ENCODE assay signal across 1 cellular context in the genomic region with DNA sequence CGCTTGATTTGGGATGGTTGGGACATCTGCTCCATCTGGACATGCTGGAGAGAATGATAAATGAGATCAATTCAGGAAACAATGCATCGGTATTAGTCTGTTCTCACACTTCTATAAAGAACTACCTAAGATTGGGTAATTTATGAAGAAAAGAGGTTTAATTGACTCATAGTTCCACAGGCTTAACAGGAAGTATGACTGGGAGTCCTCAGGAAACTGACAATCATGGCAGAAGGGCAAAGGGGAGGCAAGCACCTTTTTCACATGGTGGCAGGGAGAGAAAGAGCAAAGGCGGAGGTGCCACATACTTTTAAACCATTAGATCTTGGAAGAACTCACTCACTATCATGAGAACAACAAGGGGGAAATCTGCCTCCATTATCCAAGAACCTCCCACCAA.
TF ChIP-seq lines count a peak whose summit lies in the region.

No MANE protein-coding gene starts in this region.

TF ChIP-seq in endothelial cell of umbilical vein, 7 proteins besides CTCF, POLR2A, EP300 and RAD21:
- TF ChIP-seq FOS (IDR thresholded peaks at IDR 0.05; ENCODE audit: borderline replicate concordance, insufficient read depth, low read length) (peak; percentile 77), EZH2 (IDR thresholded peaks at IDR 0.05; ENCODE audit: borderline replicate concordance, low read depth, low read length, severe bottlenecking) (no peak), POLR2AphosphoS5 (IDR thresholded peaks at IDR 0.05; ENCODE audit: insufficient read depth, low read depth, low read length) (peak; percentile 29), JUN (IDR thresholded peaks at IDR 0.05; ENCODE audit: borderline replicate concordance, insufficient read depth, insufficient read length, low read depth) (peak; percentile 5)
- TF ChIP-seq, protein P1, sequence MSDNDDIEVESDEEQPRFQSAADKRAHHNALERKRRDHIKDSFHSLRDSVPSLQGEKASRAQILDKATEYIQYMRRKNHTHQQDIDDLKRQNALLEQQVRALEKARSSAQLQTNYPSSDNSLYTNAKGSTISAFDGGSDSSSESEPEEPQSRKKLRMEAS (IDR thresholded peaks at IDR 0.05; ENCODE audit: insufficient read depth, insufficient read length), result no peak
TF ChIP-seq in endothelial cell of umbilical vein: peak in this region for 3.
